ENCODE assay signal across 1 cellular context in genomic region chr11:2186669-2187266, GRCh38.
A peak's percentile ranks its signal among the peaks of the same experiment; 100 is the strongest.
TF ChIP-seq lines count a peak whose summit lies in the region.

No MANE protein-coding gene starts in this region.

TF ChIP-seq in HepG2, 621 proteins besides CTCF, POLR2A, EP300 and RAD21 (continued from another document):
- TF ChIP-seq TFDP1 (CRISPR knock-in tag; IDR thresholded peaks at IDR 0.05; ENCODE audit: borderline replicate concordance) (peak; percentile 59; the same call in 1 of the 2 replicates), SALL1 (CRISPR knock-in tag; IDR thresholded peaks at IDR 0.05) (peak; percentile 30; the same call in 1 of the 2 replicates), BRD4 (CRISPR knock-in tag; IDR thresholded peaks at IDR 0.05) (no peak), ZNF224 (CRISPR knock-in tag; IDR thresholded peaks at IDR 0.05) (no peak), ZMYM2 (CRISPR knock-in tag; IDR thresholded peaks at IDR 0.05) (no peak), NR2F6 (IDR thresholded peaks at IDR 0.05) (no peak), NR2F6 (CRISPR knock-in tag; IDR thresholded peaks at IDR 0.05) (no peak), ZNF788 (CRISPR knock-in tag; IDR thresholded peaks at IDR 0.05; ENCODE audit: borderline replicate concordance) (no peak), TARDBP (CRISPR knock-in tag; IDR thresholded peaks at IDR 0.05) (no peak), RERE (CRISPR knock-in tag; IDR thresholded peaks at IDR 0.05; ENCODE audit: low read depth) (no peak), YEATS2 (CRISPR knock-in tag; IDR thresholded peaks at IDR 0.05; ENCODE audit: borderline replicate concordance) (no peak), FLYWCH1 (CRISPR knock-in tag; IDR thresholded peaks at IDR 0.05) (no peak), ZBTB8A (CRISPR knock-in tag; IDR thresholded peaks at IDR 0.05; ENCODE audit: borderline replicate concordance, low read depth) (no peak), REL (CRISPR knock-in tag; conservative IDR thresholded peaks at IDR 0.05) (no peak), MIXL1 (CRISPR knock-in tag; IDR thresholded peaks at IDR 0.05) (no peak), MYC (CRISPR knock-in tag; IDR thresholded peaks at IDR 0.05; ENCODE audit: borderline replicate concordance) (peak; percentile 64; the same call in 1 of the 2 replicates), U2AF1 (optimal IDR thresholded peaks at IDR 0.05; ENCODE audit: low read depth, low read length) (no peak), MAFG (CRISPR knock-in tag; IDR thresholded peaks at IDR 0.05) (no peak), BHLHE40 (IDR thresholded peaks at IDR 0.05; ENCODE audit: low read length) (peak; percentile 51; the same call in 1 of the 2 replicates), ZNF263 (CRISPR knock-in tag; IDR thresholded peaks at IDR 0.05) (peak; percentile 65; the same call in 1 of the 2 replicates), ZNF891 (CRISPR knock-in tag; IDR thresholded peaks at IDR 0.05) (no peak), RBFOX2 (IDR thresholded peaks at IDR 0.05; ENCODE audit: low read depth, low read length) (no peak), CERS6 (CRISPR knock-in tag; IDR thresholded peaks at IDR 0.05) (no peak), CBX5 (CRISPR knock-in tag; IDR thresholded peaks at IDR 0.05; ENCODE audit: borderline replicate concordance) (no peak), ZNF562 (CRISPR knock-in tag; IDR thresholded peaks at IDR 0.05; ENCODE audit: borderline replicate concordance) (no peak), ETV6 (CRISPR knock-in tag; conservative IDR thresholded peaks at IDR 0.05) (no peak), ZNF674 (CRISPR knock-in tag; IDR thresholded peaks at IDR 0.05; ENCODE audit: low read depth) (no peak), SAP130 (CRISPR knock-in tag; IDR thresholded peaks at IDR 0.05; ENCODE audit: low read depth) (no peak), KDM2A (CRISPR knock-in tag; IDR thresholded peaks at IDR 0.05; ENCODE audit: borderline replicate concordance, low read depth) (peak; percentile 43; the same call in 1 of the 2 replicates), FOXK1 (CRISPR knock-in tag; IDR thresholded peaks at IDR 0.05; ENCODE audit: borderline replicate concordance, low read depth) (no peak), ZNF44 (CRISPR knock-in tag; IDR thresholded peaks at IDR 0.05) (no peak), NCOA2 (CRISPR knock-in tag; IDR thresholded peaks at IDR 0.05) (no peak), ZNF687 (CRISPR knock-in tag; IDR thresholded peaks at IDR 0.05) (peak; percentile 56), RXRB (CRISPR knock-in tag; IDR thresholded peaks at IDR 0.05; ENCODE audit: borderline replicate concordance) (no peak), RELA (CRISPR knock-in tag; IDR thresholded peaks at IDR 0.05) (no peak), ZNF776 (CRISPR knock-in tag; IDR thresholded peaks at IDR 0.05) (no peak), KLF13 (CRISPR knock-in tag; IDR thresholded peaks at IDR 0.05) (no peak), STAG1 (CRISPR knock-in tag; IDR thresholded peaks at IDR 0.05) (peak; percentile 84), TOPORS (CRISPR knock-in tag; IDR thresholded peaks at IDR 0.05) (no peak), GPBP1L1 (CRISPR knock-in tag; IDR thresholded peaks at IDR 0.05) (no peak), ZNF564 (CRISPR knock-in tag; IDR thresholded peaks at IDR 0.05) (no peak), ZNF205 (CRISPR knock-in tag; IDR thresholded peaks at IDR 0.05) (no peak)
